ENCODE assay signal across 37 cellular contexts in genomic region chr18:31798399-31798798, GRCh38. TPM values are rescaled to one million over a fixed set of nuclear protein-coding genes. Genes with fewer than 3 reads are reported as not detected.
"Had no signal": no experiment of that assay in that cellular context is flagged by ENCODE, and none has a peak within 500 bp of the region (broad histone marks: within the 10 kb centered on the region; RNA-seq: fewer than 3 reads in every experiment).

No MANE protein-coding gene starts in this region.

- FAIRE-seq: RCC 7860 had no signal

- H3K27me3 ChIP-seq: SJCRH30 had no signal

- H3K9ac ChIP-seq: KMS-11 had no signal

- H3K4me1 ChIP-seq: SJCRH30 had no signal

- H2AFZ ChIP-seq: PC-9 had no signal

- H3K4me3 ChIP-seq: PC-9, SJCRH30, SK-N-MC had no signal

- H3K27ac ChIP-seq: KMS-11, PC-9, RWPE1, SJCRH30, SK-N-MC had no signal

- DNase-seq: Karpas-422, MM.1S, MV-4-11, NCI-H1092, NCI-H1105, NCI-H1417 treated with DMSO at 0.1 percent for 48 hours, NCI-H1436 treated with DMSO at 0.1 percent for 48 hours, NCI-H1694 treated with DMSO at 0.1 percent for 48 hours, NCI-H187 treated with DMSO at 0.1 percent for 48 hours, NCI-H2029, NCI-H2081, NCI-H2171 treated with DMSO at 0.1 percent for 48 hours, NCI-H2227 treated with DMSO at 0.1 percent for 48 hours, NCI-H345, NCI-H446, NCI-H510A treated with DMSO at 0.1 percent for 48 hours, NCI-H524 treated with DMSO at 0.1 percent for 48 hours, NCI-H526 treated with DMSO at 0.1 percent for 48 hours, NCI-H774, PC-9, SHP77, SIG-M5, SJCRH30, T-cell had no signal

- ATAC-seq: Panc1, Right ventricle myocardium inferior, SK-N-SH treated with all-trans-retinoic acid at 6 μM for 48 hours, T-cell had no signal

- H3K36me3 ChIP-seq: SJCRH30 had no signal

- H3K9me3 ChIP-seq: SJCRH30 had no signal

- H3K4me2 ChIP-seq: KMS-11, PC-9 had no signal

RNA-seq across cellular contexts. Expression of gene SLC25A52, which starts 37.7 kb away (rescaled TPM):
- total RNA-seq: LHCN-M2, MCF 10A, NCI-H460, OCI-LY7, PC-9, Right ventricle myocardium inferior, RPMI7951, SJCRH30, SK-MEL-5, T-cell had no signal
